Comparison of ENCODE assay signal across 9 cellular contexts in genomic region chr19:58388175-58388526, GRCh38. TPM values are rescaled to one million over a fixed set of nuclear protein-coding genes. Genes with fewer than 3 reads are reported as not detected.
DNase-seq lines count a peak whose midpoint lies in the region; ATAC-seq and TF ChIP-seq lines count a peak whose summit lies in the region.
"Had no signal": no experiment of that assay in that cellular context is flagged by ENCODE, and none has a peak within 500 bp of the region (broad histone marks: within the 10 kb centered on the region; RNA-seq: fewer than 3 reads in every experiment).

No MANE protein-coding gene starts in this region.

- H2AFZ ChIP-seq in OCI-LY1 (ENCODE audit: low read length) (no peak overlapping the region), neuron (ENCODE audit: low read depth, low read length) (no peak overlapping the region)

- DNase-seq in CD4-positive, alpha-beta T cell = no peak
- DNase-seq in effector memory CD8-positive, alpha-beta T cell = no peak
- no peak for DNase-seq in NCI-H1694 (lab: John Stamatoyannopoulos, UW)
- DNase-seq in stimulated activated CD4-positive, alpha-beta T cell treated with anti-CD3 and anti-CD28 coated beads, Interleukin-2, amount 100 ng/mL, for 48 hours = no peak

- CTCF ChIA-PET in CD4-positive, alpha-beta T cell (lab: Charles Lee) = no interaction called here

- H3K27me3 Mint-ChIP-seq in CD4-positive, alpha-beta T cell = no peaks in the 10 kb centered on the region
- H3K27me3 Mint-ChIP-seq in effector memory CD8-positive, alpha-beta T cell = no peaks in the 10 kb centered on the region

- no peaks in the 10 kb centered on the region for H4K20me1 ChIP-seq in OCI-LY1 (ENCODE audit: insufficient read depth, low read length)

- peaks cover 54% of the 10 kb centered on the region for H3K36me3 Mint-ChIP-seq in CD4-positive, alpha-beta T cell (ENCODE audit: low read depth)
- peaks cover 81% of the 10 kb centered on the region for H3K36me3 Mint-ChIP-seq in effector memory CD8-positive, alpha-beta T cell (ENCODE audit: insufficient read depth)

- no peaks in the 10 kb centered on the region for H3K9me2 ChIP-seq in OCI-LY1 (ENCODE audit: low read depth, low read length)

- H3K4me3 Mint-ChIP-seq in CD4-positive, alpha-beta T cell = peak overlapping the region; percentile 99
- H3K4me3 Mint-ChIP-seq in effector memory CD8-positive, alpha-beta T cell = peak overlapping the region; percentile 92 to 93

- POLR2A ChIA-PET in CD4-positive, alpha-beta T cell (lab: Charles Lee) = interaction anchor here (1.1 to 2.1 kb wide), 3 partner anchors 25 to 83 kb away, joined by 3 to 7 read pairs (median 3); partner anchors contain the start of genes ERVK3-1, ZNF324B and ZNF497

- H3K9me3 ChIP-seq in CD4-positive, alpha-beta T cell (ENCODE audit: control insufficient read depth, low read length) = no peaks in the 10 kb centered on the region
- H3K9me3 ChIP-seq in OCI-LY1 (ENCODE audit: low read length) (no peaks in the 10 kb centered on the region), neuron (ENCODE audit: low read length) (no peaks in the 10 kb centered on the region)

- H3F3A ChIP-seq in OCI-LY1 (ENCODE audit: insufficient read depth, low read length) = 0 out of 2 replicates have a peak, but pooled peaks cover 4% of the 10 kb centered on the region

- ATAC-seq in CD4-positive, alpha-beta T cell (ENCODE audit: poor library complexity) = no peak
- no peak for ATAC-seq in effector memory CD8-positive, alpha-beta T cell (replicated peaks)
- ATAC-seq in GM18907 (IDR thresholded peaks at IDR 0.05; ENCODE audit: unreplicated experiment) = no peak
- no peak for ATAC-seq in GM18861 (IDR thresholded peaks at IDR 0.05; ENCODE audit: unreplicated experiment)

- no peaks in the 10 kb centered on the region for H3K27me3 ChIP-seq in CD4-positive, alpha-beta T cell (ENCODE audit: control insufficient read depth, insufficient read depth, low read length)
- H3K27me3 ChIP-seq in OCI-LY1 (ENCODE audit: insufficient read depth, low read length) (no peaks in the 10 kb centered on the region), neuron (ENCODE audit: insufficient read depth, low read length) (no peaks in the 10 kb centered on the region)

- peak overlapping the region; percentile 98 for H3K27ac Mint-ChIP-seq in CD4-positive, alpha-beta T cell
- peak overlapping the region; percentile 97 to 98 for H3K27ac Mint-ChIP-seq in effector memory CD8-positive, alpha-beta T cell

- H3K9me3 Mint-ChIP-seq in CD4-positive, alpha-beta T cell = no peaks in the 10 kb centered on the region
- no peaks in the 10 kb centered on the region for H3K9me3 Mint-ChIP-seq in effector memory CD8-positive, alpha-beta T cell

- H3K4me2 ChIP-seq in OCI-LY1 (ENCODE audit: low read length) = peak overlapping the region; percentile 96

- H3K27ac ChIP-seq in CD4-positive, alpha-beta T cell (ENCODE audit: low read depth, low read length) = no peak overlapping the region
- peak overlapping the region; percentile 44 for H3K27ac ChIP-seq in OCI-LY1 (ENCODE audit: low read depth, low read length, poor library complexity, severe bottlenecking)

- peak overlapping the region; percentile 98 for H3K4me3 ChIP-seq in OCI-LY1 (ENCODE audit: low read depth, low read length, poor library complexity, severe bottlenecking)
- peak overlapping the region; percentile 76 for H3K4me3 ChIP-seq in neuron (ENCODE audit: low read length)

- no peak for TF ChIP-seq CTCF in CD4-positive, alpha-beta T cell (IDR thresholded peaks at IDR 0.05)
- no peak; the same call in 1 of the 2 replicates for TF ChIP-seq CTCF in OCI-LY1 (IDR thresholded peaks at IDR 0.05; ENCODE audit: low read length)

- H3K36me3 ChIP-seq in OCI-LY1 (ENCODE audit: insufficient read depth, low read length) (peaks cover 56% of the 10 kb centered on the region), neuron (ENCODE audit: insufficient read depth, low read length) (peaks cover 32% of the 10 kb centered on the region)

- peaks cover 42% of the 10 kb centered on the region for H3K4me1 Mint-ChIP-seq in CD4-positive, alpha-beta T cell (ENCODE audit: low read depth)
- H3K4me1 Mint-ChIP-seq in effector memory CD8-positive, alpha-beta T cell (ENCODE audit: low read depth in 2 of 2) = peaks cover 26 to 32% of the 10 kb centered on the region in 2 donors

- H3K9ac ChIP-seq in OCI-LY1 (ENCODE audit: low read length) = peak overlapping the region; percentile 97

- H3K4me1 ChIP-seq in OCI-LY1 (ENCODE audit: insufficient read depth, low read length, severe bottlenecking) (peaks cover 37% of the 10 kb centered on the region), neuron (ENCODE audit: insufficient read depth, low read length) (peaks cover 26% of the 10 kb centered on the region)

- intact Hi-C loops in CD4-positive, alpha-beta T cell (cut with DNase I, micrococcal nuclease) = loop anchor here (5.0 kb wide), 2 partner anchors 79 to 206 kb away; partner anchors contain the start of genes ZNF274 (in 1 of the 2) and ZNF324 (in 1 of the 2)

- peaks cover 21% of the 10 kb centered on the region for H3K79me2 ChIP-seq in OCI-LY1 (ENCODE audit: insufficient read depth, low read length)

RNA-seq across cellular contexts. Expression of gene RPS5, which starts 1.1 kb away (rescaled TPM):
- total RNA-seq in CD4-positive, alpha-beta T cell = 1,000 to 10,000 TPM; 1,619 to 1,646 TPM

RNA-seq across cellular contexts. Expression of gene RNF225, which starts 7.3 kb away (rescaled TPM):
- total RNA-seq in CD4-positive, alpha-beta T cell = under 1 TPM in 1 of 2 experiments, not detected in 1; 0.55 TPM
- total RNA-seq: renal cortical epithelial cell had no signal

RNA-seq across cellular contexts. Expression of gene ZNF837, which starts 7.3 kb away (rescaled TPM):
- total RNA-seq in CD4-positive, alpha-beta T cell = 1 to 10 TPM in 1 of 2 experiments, under 1 TPM in 1; 0.71 to 1.0 TPM

RNA-seq across cellular contexts. Expression of gene ZNF584, which starts 20.3 kb away (rescaled TPM):
- total RNA-seq in CD4-positive, alpha-beta T cell = 1 to 10 TPM; 1.7 to 1.8 TPM

RNA-seq across cellular contexts. Expression of gene ZNF497, which starts 25.6 kb away (rescaled TPM):
- total RNA-seq in CD4-positive, alpha-beta T cell = under 1 TPM; 0.28 to 0.55 TPM
